ENCODE assay signal across 1 cellular context in the genomic region with DNA sequence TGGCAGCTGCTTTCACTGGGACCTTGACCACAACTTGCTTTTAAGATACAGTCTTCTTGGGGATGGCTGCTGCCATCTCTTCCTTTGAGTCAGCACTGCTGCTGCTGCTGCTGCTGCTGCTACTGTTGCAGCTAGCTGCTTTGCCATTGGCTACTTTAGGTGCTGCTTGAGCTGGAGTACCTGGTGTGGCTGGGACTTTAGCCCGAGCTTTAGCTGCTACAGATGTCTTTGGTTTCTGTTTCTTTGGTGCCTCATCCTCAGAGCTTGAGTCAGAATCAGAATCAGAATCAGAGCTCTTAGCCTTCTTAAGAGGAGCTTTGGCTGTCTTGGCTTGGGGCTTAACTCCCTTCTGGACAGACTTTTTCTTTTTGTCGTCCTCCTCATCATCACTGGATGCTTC.
TF ChIP-seq lines count a peak whose summit lies in the region.

No MANE protein-coding gene starts in this region.

TF ChIP-seq in IMR-90, 13 proteins besides CTCF, POLR2A, EP300 and RAD21:
- no peak for TF ChIP-seq CEBPB (IDR thresholded peaks at IDR 0.05; ENCODE audit: low read depth, low read length)
- TF ChIP-seq, protein P1, sequence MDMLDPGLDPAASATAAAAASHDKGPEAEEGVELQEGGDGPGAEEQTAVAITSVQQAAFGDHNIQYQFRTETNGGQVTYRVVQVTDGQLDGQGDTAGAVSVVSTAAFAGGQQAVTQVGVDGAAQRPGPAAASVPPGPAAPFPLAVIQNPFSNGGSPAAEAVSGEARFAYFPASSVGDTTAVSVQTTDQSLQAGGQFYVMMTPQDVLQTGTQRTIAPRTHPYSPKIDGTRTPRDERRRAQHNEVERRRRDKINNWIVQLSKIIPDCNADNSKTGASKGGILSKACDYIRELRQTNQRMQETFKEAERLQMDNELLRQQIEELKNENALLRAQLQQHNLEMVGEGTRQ (IDR thresholded peaks at IDR 0.05; ENCODE audit: low read depth, low read length): no peak
- TF ChIP-seq BHLHE40 (IDR thresholded peaks at IDR 0.05; ENCODE audit: low read depth, low read length): no peak
- TF ChIP-seq MAFK (IDR thresholded peaks at IDR 0.05; ENCODE audit: low read depth, low read length): no peak
- TF ChIP-seq NFE2L2 (IDR thresholded peaks at IDR 0.05; ENCODE audit: low read depth, low read length): no peak
- TF ChIP-seq MXI1 (IDR thresholded peaks at IDR 0.05; ENCODE audit: borderline replicate concordance, low read depth, low read length): no peak
- TF ChIP-seq, protein P2, sequence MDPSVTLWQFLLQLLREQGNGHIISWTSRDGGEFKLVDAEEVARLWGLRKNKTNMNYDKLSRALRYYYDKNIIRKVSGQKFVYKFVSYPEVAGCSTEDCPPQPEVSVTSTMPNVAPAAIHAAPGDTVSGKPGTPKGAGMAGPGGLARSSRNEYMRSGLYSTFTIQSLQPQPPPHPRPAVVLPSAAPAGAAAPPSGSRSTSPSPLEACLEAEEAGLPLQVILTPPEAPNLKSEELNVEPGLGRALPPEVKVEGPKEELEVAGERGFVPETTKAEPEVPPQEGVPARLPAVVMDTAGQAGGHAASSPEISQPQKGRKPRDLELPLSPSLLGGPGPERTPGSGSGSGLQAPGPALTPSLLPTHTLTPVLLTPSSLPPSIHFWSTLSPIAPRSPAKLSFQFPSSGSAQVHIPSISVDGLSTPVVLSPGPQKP (IDR thresholded peaks at IDR 0.05; ENCODE audit: borderline replicate concordance, low read depth, low read length): no peak
- no peak for TF ChIP-seq RFX5 (IDR thresholded peaks at IDR 0.05; ENCODE audit: low read depth, low read length)
- TF ChIP-seq SMC3 (IDR thresholded peaks at IDR 0.05; ENCODE audit: low read depth, low read length): no peak
- no peak for TF ChIP-seq FOS (IDR thresholded peaks at IDR 0.05; ENCODE audit: low read depth, low read length)
- TF ChIP-seq CHD1 (IDR thresholded peaks at IDR 0.05; ENCODE audit: low read depth, low read length): no peak
- TF ChIP-seq RCOR1 (IDR thresholded peaks at IDR 0.05; ENCODE audit: insufficient replicate concordance, low read length): no peak
- TF ChIP-seq MAZ (IDR thresholded peaks at IDR 0.05; ENCODE audit: borderline replicate concordance, low read depth, low read length): no peak
